1 cellular context compared by ENCODE assay signal in genomic region chrX:119648421-119648775, GRCh38.
TF ChIP-seq lines count a peak whose summit lies in the region.

No MANE protein-coding gene starts in this region.

TF ChIP-seq in GM23338, 12 proteins besides CTCF, POLR2A, EP300 and RAD21 (continued from another document):
- no peak for TF ChIP-seq REST (IDR thresholded peaks at IDR 0.05; ENCODE audit: unreplicated experiment)
